In the genomic region with DNA sequence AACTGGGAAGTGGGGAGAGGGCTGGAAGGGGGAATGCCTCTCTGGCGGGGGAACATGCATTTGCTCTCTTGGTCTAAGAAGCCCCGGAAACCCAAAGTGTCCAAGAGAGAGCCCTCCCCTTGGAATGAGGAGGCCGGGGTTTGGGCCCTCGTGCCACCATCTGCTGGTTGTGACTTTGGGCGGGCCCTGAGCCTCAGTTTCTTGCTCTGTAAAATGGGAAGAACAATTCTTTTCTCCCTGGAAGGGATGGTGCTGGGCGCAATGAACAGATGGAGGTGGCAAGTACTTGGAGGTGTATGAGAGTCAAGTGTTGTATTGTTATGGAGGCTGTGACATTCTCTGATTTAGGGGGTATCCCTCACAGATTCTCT, we compare ENCODE assay signal across 16 cellular contexts.
DNase-seq lines count a peak whose midpoint lies in the region; ATAC-seq, FAIRE-seq and TF ChIP-seq lines count a peak whose summit lies in the region.
"Had no signal": no experiment of that assay in that cellular context is flagged by ENCODE, and none has a peak within 500 bp of the region (broad histone marks: within the 10 kb centered on the region; RNA-seq: fewer than 3 reads in every experiment).

No MANE protein-coding gene starts in this region.

- H3K27ac Mint-ChIP-seq in brain: peak overlapping the region in 1 of 5 experiments; percentile 12
- no peak overlapping the region for H3K27ac Mint-ChIP-seq in activated T-helper 17 cell treated with anti-CD3 and anti-CD28 coated beads, Interleukin-2, amount 50 U/mL, for 72 hours
- H3K27ac Mint-ChIP-seq: CD14-positive monocyte; T-helper 1 cell treated with Interleukin-12 subunit alpha and Interleukin-12 subunit beta and Interleukin-4 antibody, amounts not matched to agents 30 μg/mL and 1 μg/mL, for 36 hours had no signal

- no peaks in the 10 kb centered on the region for H3K36me3 ChIP-seq in HepG2 (replicated peaks in 1 of 2; ENCODE audit: control insufficient read depth in 1 of 2, insufficient read depth in 2 of 2, low read length in 2 of 2)
- H3K36me3 ChIP-seq in right lobe of liver: no peaks in the 10 kb centered on the region
- no peaks in the 10 kb centered on the region for H3K36me3 ChIP-seq in OCI-LY7 (ENCODE audit: insufficient read depth, low read length)

- WGBS in HepG2 (ENCODE audit: low lambda C conversion rate): 68% methylated on average over 4 of the region's 6 CpGs
- WGBS in right lobe of liver (ENCODE audit: insufficient coverage, low coverage, low lambda C conversion rate, missing lambda C conversion rate): 79% methylated on average over 5 of the region's 6 CpGs

- H3K79me2 ChIP-seq in HepG2 (ENCODE audit: insufficient read depth, low read length) (no peaks in the 10 kb centered on the region), OCI-LY7 (ENCODE audit: insufficient read depth, low read depth, low read length) (no peaks in the 10 kb centered on the region)

- DNase-seq in HepG2 (ENCODE audit: low spot score) (no peak), right lobe of liver (no peak), OCI-LY7 (ENCODE audit: low spot score) (no peak), DMS53 (lab: John Stamatoyannopoulos, UW) (no peak), UCSD-AML1 (lab: John Stamatoyannopoulos, UW; ENCODE audit: unreplicated experiment) (no peak)
- DNase-seq: NCI-H1436 treated with DMSO at 0.1 percent for 48 hours, NCI-H2029 had no signal

- ATAC-seq in HepG2 (no peak), right lobe of liver (no peak), HG03095 (IDR thresholded peaks at IDR 0.05; ENCODE audit: unreplicated experiment) (no peak)
- ATAC-seq in activated T-helper 17 cell treated with anti-CD3 and anti-CD28 coated beads, Interleukin-2, amount 50 U/mL, for 72 hours (replicated peaks): no peak

- TF ChIP-seq EP300 in HepG2 (IDR thresholded peaks at IDR 0.05; ENCODE audit: low read depth in 2 of 2, low read length in 2 of 2) (no peak), HepG2 (CRISPR knock-in tag; IDR thresholded peaks at IDR 0.05; ENCODE audit: borderline replicate concordance) (no peak)

- no TSS peak for BruUV-seq in HepG2 (replicated peaks; lab: Mats Ljungman, UMichigan)
- no TSS peak for BruUV-seq in OCI-LY7 (replicated peaks; lab: Mats Ljungman, UMichigan)

- TF ChIP-seq POLR2A in HepG2 (IDR thresholded peaks at IDR 0.05; ENCODE audit: insufficient read depth in 1 of 2, low read depth in 2 of 2, low read length in 2 of 2) (no peak), right lobe of liver (IDR thresholded peaks at IDR 0.05) (no peak)

- H3K9me3 ChIP-seq in HepG2 (ENCODE audit: low read length): no peaks in the 10 kb centered on the region
- no peaks in the 10 kb centered on the region for H3K9me3 ChIP-seq in right lobe of liver
- H3K9me3 ChIP-seq in OCI-LY7 (ENCODE audit: low read length): no peaks in the 10 kb centered on the region

- no peaks in the 10 kb centered on the region for H3K36me3 Mint-ChIP-seq in brain
- H3K36me3 Mint-ChIP-seq in activated T-helper 17 cell treated with anti-CD3 and anti-CD28 coated beads, Interleukin-2, amount 50 U/mL, for 72 hours (ENCODE audit: low read depth): no peaks in the 10 kb centered on the region
- H3K36me3 Mint-ChIP-seq: CD14-positive monocyte had no signal

- peaks cover 59% of the 10 kb centered on the region for H3K4me1 ChIP-seq in HepG2 (ENCODE audit: insufficient read depth, low read length)
- peaks cover 0 to 14% (median 0%) of the 10 kb centered on the region in 4 donors for H3K4me1 ChIP-seq in right lobe of liver
- H3K4me1 ChIP-seq in OCI-LY7 (ENCODE audit: insufficient read depth, low read length, poor library complexity, severe bottlenecking): peaks cover 47% of the 10 kb centered on the region

- in situ Hi-C loops in HepG2 (cut with HindIII; ENCODE audit: extremely low pct_ligation_motif_present, low pct_unique_long_range_greater_than_20kb): loop anchor here (10.0 kb wide), 1 partner anchor 438 kb away; no protein-coding TSS in a partner anchor

- H3K9ac ChIP-seq in HepG2 (ENCODE audit: insufficient read depth, low read depth, low read length): no peak overlapping the region

- no peak overlapping the region for H3K27ac ChIP-seq in HepG2 (ENCODE audit: extremely low read length, insufficient read depth, low read length)
- no peak overlapping the region for H3K27ac ChIP-seq in right lobe of liver
- no peak overlapping the region for H3K27ac ChIP-seq in OCI-LY7 (ENCODE audit: low read depth, low read length, poor library complexity, severe bottlenecking)
- H3K27ac ChIP-seq: 22Rv1 had no signal

- H3K9me2 ChIP-seq in OCI-LY7 (ENCODE audit: insufficient read depth, low read length): no peaks in the 10 kb centered on the region

- POLR2A ChIA-PET in HepG2 (lab: Yijun Ruan, JAX): no interaction called here
- POLR2A ChIA-PET in OCI-LY7 (lab: Charles Lee): interaction anchor here (0.5 kb wide), 1 partner anchor 465 kb away, joined by 3 read pairs; no protein-coding TSS in a partner anchor

- H3K9me3 Mint-ChIP-seq in brain: peaks cover 0 to 5% (median 0%) of the 10 kb centered on the region in 5 experiments
- no peaks in the 10 kb centered on the region for H3K9me3 Mint-ChIP-seq in activated T-helper 17 cell treated with anti-CD3 and anti-CD28 coated beads, Interleukin-2, amount 50 U/mL, for 72 hours
- H3K9me3 Mint-ChIP-seq: CD14-positive monocyte; T-helper 1 cell treated with Interleukin-12 subunit alpha and Interleukin-12 subunit beta and Interleukin-4 antibody, amounts not matched to agents 30 μg/mL and 1 μg/mL, for 36 hours had no signal

- intact Hi-C loops in HepG2 (cut with micrococcal nuclease; ENCODE audit: unreplicated experiment): no loop called here
- intact Hi-C loops in right lobe of liver (cut with DNase I): no loop called here
- intact Hi-C loops in OCI-LY7 (cut with micrococcal nuclease; ENCODE audit: unreplicated experiment): no loop called here

- H4K20me1 ChIP-seq in HepG2 (ENCODE audit: insufficient read depth, low read length): no peaks in the 10 kb centered on the region
- no peaks in the 10 kb centered on the region for H4K20me1 ChIP-seq in OCI-LY7 (ENCODE audit: insufficient read depth, low read length)

- H3K4me3 Mint-ChIP-seq in brain: peak overlapping the region in 3 of 5 experiments; percentile 17 to 39 (median 34)
- no peak overlapping the region for H3K4me3 Mint-ChIP-seq in activated T-helper 17 cell treated with anti-CD3 and anti-CD28 coated beads, Interleukin-2, amount 50 U/mL, for 72 hours
- H3K4me3 Mint-ChIP-seq: T-helper 1 cell treated with Interleukin-12 subunit alpha and Interleukin-12 subunit beta and Interleukin-4 antibody, amounts not matched to agents 30 μg/mL and 1 μg/mL, for 36 hours had no signal

- no peak overlapping the region for H3K4me2 ChIP-seq in HepG2 (ENCODE audit: low read depth, low read length)
- H3K4me2 ChIP-seq in OCI-LY7 (ENCODE audit: low read length): peak overlapping the region; percentile 53

- H3K4me1 Mint-ChIP-seq in brain: peaks cover 62% of the 10 kb centered on the region
- peaks cover 14% of the 10 kb centered on the region for H3K4me1 Mint-ChIP-seq in activated T-helper 17 cell treated with anti-CD3 and anti-CD28 coated beads, Interleukin-2, amount 50 U/mL, for 72 hours

- CTCF ChIA-PET in HepG2 (lab: Yijun Ruan, JAX; ENCODE audit: low intra/inter-chr PET ratio, low total read pairs) (no interaction called here), OCI-LY7 (lab: Charles Lee; ENCODE audit: unreplicated experiment) (interaction anchor here (0.6 kb wide), 1 partner anchor 29 kb away, joined by 3 read pairs; no protein-coding TSS in a partner anchor)

- H3K27me3 ChIP-seq in HepG2 (ENCODE audit: control insufficient read depth in 1 of 2, insufficient read depth in 2 of 2, low read length in 2 of 2) (peaks cover 5 to 28% of the 10 kb centered on the region in 2 experiments; a peak in 4 of 5 replicates), right lobe of liver (no peaks in the 10 kb centered on the region)

- TF ChIP-seq RAD21 in HepG2 (CRISPR knock-in tag; IDR thresholded peaks at IDR 0.05): no peak

- no peak overlapping the region for H2AFZ ChIP-seq in HepG2 (ENCODE audit: low read length)
- H2AFZ ChIP-seq in OCI-LY7 (ENCODE audit: low read length): peak overlapping the region; percentile 24; the same call in 1 of the 2 replicates

- TF ChIP-seq CTCF in HepG2 (CRISPR knock-in tag; IDR thresholded peaks at IDR 0.05): no peak
- no peak for TF ChIP-seq CTCF in right lobe of liver (IDR thresholded peaks at IDR 0.05)
- no peak for TF ChIP-seq CTCF in OCI-LY7 (conservative IDR thresholded peaks at IDR 0.05; ENCODE audit: low read length)
- TF ChIP-seq CTCF in brain (conservative IDR thresholded peaks at IDR 0.05): no peak

- FAIRE-seq in HepG2 (lab: Jason Lieb, UNC): no peak
- FAIRE-seq: D721Med, GM12878, H54 had no signal

- H3K27me3 Mint-ChIP-seq in brain: peaks cover 9% of the 10 kb centered on the region
- peaks cover 29% of the 10 kb centered on the region for H3K27me3 Mint-ChIP-seq in activated T-helper 17 cell treated with anti-CD3 and anti-CD28 coated beads, Interleukin-2, amount 50 U/mL, for 72 hours

- H3K4me3 ChIP-seq in HepG2 (replicated peaks in 1 of 3; ENCODE audit: insufficient read depth in 1 of 3, low read depth in 2 of 3, low read length in 3 of 3) (no peak overlapping the region), right lobe of liver (no peak overlapping the region), OCI-LY7 (ENCODE audit: low read depth, low read length, poor library complexity, severe bottlenecking) (no peak overlapping the region)
- H3K4me3 ChIP-seq: GM12878 had no signal

TF ChIP-seq in HepG2, 621 proteins besides CTCF, POLR2A, EP300 and RAD21:
- peak; percentile 37; the same call in 1 of the 2 replicates for TF ChIP-seq ZMYM3 (CRISPR knock-in tag; IDR thresholded peaks at IDR 0.05)
- TF ChIP-seq ZNF629 (CRISPR knock-in tag; conservative IDR thresholded peaks at IDR 0.05): peak; percentile 90
- TF ChIP-seq AGO1 (IDR thresholded peaks at IDR 0.05; ENCODE audit: low read depth, low read length, poor library complexity, severe bottlenecking): no peak
